In the genomic region with DNA sequence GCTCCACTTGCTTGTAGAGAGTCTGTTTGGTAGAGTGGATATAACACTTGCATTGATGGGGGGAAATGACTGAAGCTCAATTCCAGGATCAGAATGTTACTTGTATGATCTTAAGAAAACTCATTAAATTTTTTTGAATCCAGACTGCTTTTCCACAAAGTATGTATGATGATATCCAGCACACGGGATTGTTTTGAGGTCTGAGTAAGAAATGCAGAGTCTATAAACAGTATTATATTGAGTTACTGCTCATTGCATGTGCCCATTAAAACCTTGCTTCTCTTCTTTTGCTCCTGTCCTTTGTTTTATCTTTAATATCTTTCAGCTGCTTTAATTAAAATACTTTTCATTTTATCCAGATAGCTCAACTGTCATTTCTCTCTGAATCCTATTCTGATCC, we compare ENCODE assay signal across 19 cellular contexts.
"Had no signal": no experiment of that assay in that cellular context is flagged by ENCODE, and none has a peak within 500 bp of the region (broad histone marks: within the 10 kb centered on the region; RNA-seq: fewer than 3 reads in every experiment).

No MANE protein-coding gene starts in this region.

- H3K4me1 ChIP-seq: SJSA1 had no signal

- H3K36me3 ChIP-seq: SJSA1 had no signal

- H3K9ac ChIP-seq: KMS-11 had no signal

- H3K4me3 ChIP-seq: K562, SJSA1 had no signal

- DNase-seq: Kasumi-1, MM.1S, NCI-H1092 treated with DMSO at 0.1 percent for 48 hours, NCI-H1436, NCI-H1694, NCI-H187 treated with DMSO at 0.1 percent for 48 hours, NCI-H2029 treated with DMSO at 0.1 percent for 48 hours, NCI-H2171 treated with DMSO at 0.1 percent for 48 hours, NCI-H446, NCI-H510A, NCI-H524 treated with DMSO at 0.1 percent for 48 hours, NCI-H69, NCI-H774, Right ventricle myocardium superior, RPMI8226, SIG-M5 had no signal

- H3K27me3 ChIP-seq: SJSA1 had no signal

- H3K9me3 ChIP-seq: SJSA1 had no signal
